19 cellular contexts compared by ENCODE assay signal in genomic region chr2:6937582-6937981, GRCh38. TPM values are rescaled to one million over a fixed set of nuclear protein-coding genes. Genes with fewer than 3 reads are reported as not detected.
A peak's percentile ranks its signal among the peaks of the same experiment; 100 is the strongest.
DNase-seq lines count a peak whose midpoint lies in the region; ATAC-seq, FAIRE-seq and TF ChIP-seq lines count a peak whose summit lies in the region.
"Had no signal": no experiment of that assay in that cellular context is flagged by ENCODE, and none has a peak within 500 bp of the region (broad histone marks: within the 10 kb centered on the region; RNA-seq: fewer than 3 reads in every experiment).

No MANE protein-coding gene starts in this region.

- H3K9me2 ChIP-seq in GM23338 (ENCODE audit: insufficient read depth) = no peaks in the 10 kb centered on the region; the same call in 1 of the 2 replicates

- no peak overlapping the region for H2AFZ ChIP-seq in GM23338

- H3K9me3 ChIP-seq in body of pancreas (no peaks in the 10 kb centered on the region), pancreas (no peaks in the 10 kb centered on the region)
- H3K9me3 ChIP-seq: HAP-1 had no signal

- peaks cover 13% of the 10 kb centered on the region; the same call in 2 of the 3 replicates for H3K36me3 Mint-ChIP-seq in GM23338 (ENCODE audit: low read depth)

- no peak overlapping the region for H3K27ac Mint-ChIP-seq in GM23338

- intact Hi-C loops in body of pancreas (cut with DNase I) = no loop called here
- intact Hi-C loops in pancreas (cut with DNase I) = no loop called here

- H3K4me3 ChIP-seq in GM23338 (no peak overlapping the region), body of pancreas (no peak overlapping the region), pancreas (peak overlapping the region in 1 of 4 donors; percentile 12)
- H3K4me3 ChIP-seq: HAP-1 had no signal

- ATAC-seq in GM23338 = no peak; the same call in 2 of the 3 replicates
- peak; percentile 46 for ATAC-seq in body of pancreas
- ATAC-seq in pancreas = peak; percentile 36 to 59 (median 46)
- no peak for ATAC-seq in HG02610 (IDR thresholded peaks at IDR 0.05; ENCODE audit: unreplicated experiment)
- no peak for ATAC-seq in HG03439 (IDR thresholded peaks at IDR 0.05; ENCODE audit: unreplicated experiment)
- no peak for ATAC-seq in GM21576 (IDR thresholded peaks at IDR 0.05; ENCODE audit: unreplicated experiment)
- ATAC-seq: HepG2 had no signal

- WGBS in body of pancreas, 2 donors = 33 to 34% methylated on average over 4 of the region's 4 CpGs
- WGBS in pancreas, 2 donors = 35 to 39% methylated on average over 4 of the region's 4 CpGs

- H3K27me3 ChIP-seq in GM23338 (ENCODE audit: insufficient read depth) = no peaks in the 10 kb centered on the region
- H3K27me3 ChIP-seq in body of pancreas = no peaks in the 10 kb centered on the region
- H3K27me3 ChIP-seq in layer of hippocampus (ENCODE audit: control insufficient read depth, insufficient read depth, low read length) = no peaks in the 10 kb centered on the region
- H3K27me3 ChIP-seq in pancreas = no peaks in the 10 kb centered on the region

- peaks cover 39% of the 10 kb centered on the region for H3K4me1 Mint-ChIP-seq in GM23338

- peaks cover 3% of the 10 kb centered on the region for H3K27me3 Mint-ChIP-seq in GM23338 (ENCODE audit: insufficient read depth, low read depth, poor library complexity)

- no peak for TF ChIP-seq CTCF in GM23338 (conservative IDR thresholded peaks at IDR 0.05; ENCODE audit: low read depth in 2 of 2)
- TF ChIP-seq CTCF in body of pancreas (IDR thresholded peaks at IDR 0.05) = no peak
- no peak for TF ChIP-seq CTCF in pancreas (IDR thresholded peaks at IDR 0.05)

- H3K27ac ChIP-seq in GM23338 (ENCODE audit: low read depth) (no peak overlapping the region), body of pancreas (peak overlapping the region; percentile 72 to 86 (median 79)), layer of hippocampus (ENCODE audit: low read depth, low read length) (peak overlapping the region; percentile 27), pancreas (peak overlapping the region; percentile 6 to 68 (median 28))
- H3K27ac ChIP-seq: C4-2B had no signal

- H3K36me3 ChIP-seq in GM23338 (ENCODE audit: insufficient read depth) (no peaks in the 10 kb centered on the region), body of pancreas (replicated peaks in 1 of 2; ENCODE audit: insufficient read depth in 1 of 2, low read depth in 2 of 2) (no peaks in the 10 kb centered on the region), pancreas (peaks cover 0 to 13% (median 0%) of the 10 kb centered on the region in 3 donors)
- H3K36me3 ChIP-seq: HAP-1 had no signal

- H3K4me1 ChIP-seq in GM23338 (ENCODE audit: insufficient read depth) (peaks cover 38% of the 10 kb centered on the region), body of pancreas (peaks cover 60% of the 10 kb centered on the region), pancreas (peaks cover 24 to 51% (median 40%) of the 10 kb centered on the region in 3 donors)
- H3K4me1 ChIP-seq: HAP-1 had no signal

- H3K4me2 ChIP-seq in GM23338 = 0 out of 2 replicates have a peak overlapping the region, but pooled peaks have one; percentile 19

- H3K9me3 Mint-ChIP-seq in GM23338 = no peaks in the 10 kb centered on the region; the same call in 1 of the 3 replicates

- H3K4me3 Mint-ChIP-seq in GM23338 = no peak overlapping the region

- H4K20me1 ChIP-seq in GM23338 (replicated peaks; ENCODE audit: insufficient read depth) = no peaks in the 10 kb centered on the region

- TF ChIP-seq POLR2A in body of pancreas (IDR thresholded peaks at IDR 0.05) = no peak

- DNase-seq in GM23338 (ENCODE audit: low spot score) (no peak), body of pancreas (no peak), pancreas (no peak), dermis blood vessel endothelial cell (no peak)
- DNase-seq: DMS79 treated with DMSO at 0.1 percent for 48 hours, KBM-7, MV-4-11, NCI-H187, NCI-H2107, NCI-H510A treated with DMSO at 0.1 percent for 48 hours, NCI-H774, SIG-M5 had no signal

- no peaks in the 10 kb centered on the region for H3K79me2 ChIP-seq in GM23338 (replicated peaks; ENCODE audit: insufficient read depth)

- no peak for FAIRE-seq in pancreas (lab: Jason Lieb, UNC)
- FAIRE-seq: HepG2 had no signal

- H3F3A ChIP-seq in GM23338 (replicated peaks; ENCODE audit: low read depth) = no peaks in the 10 kb centered on the region

TF ChIP-seq in GM23338, 12 proteins besides CTCF, POLR2A, EP300 and RAD21:
- no peak for TF ChIP-seq JUNB (IDR thresholded peaks at IDR 0.05; ENCODE audit: unreplicated experiment)
- TF ChIP-seq STAT1 (IDR thresholded peaks at IDR 0.05; ENCODE audit: unreplicated experiment) = no peak
- TF ChIP-seq ETS1 (IDR thresholded peaks at IDR 0.05) = no peak

RNA-seq across cellular contexts. Expression of gene RNF144A, which starts 20.4 kb away (rescaled TPM):
- 12.5 and 14.7 TPM in 2 replicates for total RNA-seq in GM23338 (2014; rRNA removed; shearing (Covaris generic))
- polyA plus RNA-seq in GM23338 (2016; fragmentation: Nextera tagmentation; extraction: Ambion mirVana) = 2.8 and 2.9 TPM in 2 replicates
- 100 to 1,000 TPM in 1 of 2 donors, 10 to 100 TPM in 1; 52.7 to 109 TPM for total RNA-seq in body of pancreas
- total RNA-seq in pancreas = 10 to 100 TPM; 21.3 to 78.7 (median 45.7) TPM
- 10 to 100 TPM in 1 of 2 donors, 1 to 10 TPM in 1; 9.4 to 12.0 TPM for polyA plus RNA-seq in pancreas
- 23.6 and 25.2 TPM in 2 replicates for total RNA-seq in dermis blood vessel endothelial cell

Comparison
In these comparisons a context has a peak if more than half of its experiments do, and no peak if none do; other contexts are left out.
1. ATAC-seq: peak in body of pancreas (single experiment) and pancreas (4 of 4); none in GM23338 (single experiment), HG02610 (single experiment), HG03439 (single experiment) and GM21576 (single experiment).